ENCODE assay signal across 2 cellular contexts in genomic region chr1:150235852-150236613, GRCh38.
TF ChIP-seq lines count a peak whose summit lies in the region.

Gene ANP32E, minus strand, starts transcription at chr1:150236112. Its CDS starts 326 bp downstream, at chr1:150235786.

TF ChIP-seq in IMR-90, 13 proteins besides CTCF, POLR2A, EP300 and RAD21:
- TF ChIP-seq MAZ (IDR thresholded peaks at IDR 0.05; ENCODE audit: borderline replicate concordance, low read depth, low read length) (peak; percentile 83; the same call in 1 of the 2 replicates), FOS (IDR thresholded peaks at IDR 0.05; ENCODE audit: low read depth, low read length) (peak; percentile 85), BHLHE40 (IDR thresholded peaks at IDR 0.05; ENCODE audit: low read depth, low read length) (peak; percentile 56; the same call in 1 of the 2 replicates), MXI1 (IDR thresholded peaks at IDR 0.05; ENCODE audit: borderline replicate concordance, low read depth, low read length) (peak; percentile 56; the same call in 1 of the 2 replicates), SMC3 (IDR thresholded peaks at IDR 0.05; ENCODE audit: low read depth, low read length) (no peak), CEBPB (IDR thresholded peaks at IDR 0.05; ENCODE audit: low read depth, low read length) (no peak)

TF ChIP-seq in endothelial cell of umbilical vein, 7 proteins besides CTCF, POLR2A, EP300 and RAD21:
- TF ChIP-seq EZH2 (IDR thresholded peaks at IDR 0.05; ENCODE audit: borderline replicate concordance, low read depth, low read length, severe bottlenecking), result no peak
- peak; percentile 38 for TF ChIP-seq MAX (IDR thresholded peaks at IDR 0.05; ENCODE audit: insufficient read depth, insufficient read length)
- no peak for TF ChIP-seq JUN (IDR thresholded peaks at IDR 0.05; ENCODE audit: borderline replicate concordance, insufficient read depth, insufficient read length, low read depth)
- no peak for TF ChIP-seq FOS (IDR thresholded peaks at IDR 0.05; ENCODE audit: borderline replicate concordance, insufficient read depth, low read length)
- TF ChIP-seq POLR2AphosphoS5 (IDR thresholded peaks at IDR 0.05; ENCODE audit: insufficient read depth, low read depth, low read length), result peak; percentile 93
- no peak for TF ChIP-seq GATA2 (IDR thresholded peaks at IDR 0.05; ENCODE audit: insufficient read depth, insufficient read length, low read depth, low read length)
- TF ChIP-seq MYC (IDR thresholded peaks at IDR 0.05; ENCODE audit: low read depth, low read length), result no peak
